ENCODE assay signal across 19 cellular contexts in the genomic region with DNA sequence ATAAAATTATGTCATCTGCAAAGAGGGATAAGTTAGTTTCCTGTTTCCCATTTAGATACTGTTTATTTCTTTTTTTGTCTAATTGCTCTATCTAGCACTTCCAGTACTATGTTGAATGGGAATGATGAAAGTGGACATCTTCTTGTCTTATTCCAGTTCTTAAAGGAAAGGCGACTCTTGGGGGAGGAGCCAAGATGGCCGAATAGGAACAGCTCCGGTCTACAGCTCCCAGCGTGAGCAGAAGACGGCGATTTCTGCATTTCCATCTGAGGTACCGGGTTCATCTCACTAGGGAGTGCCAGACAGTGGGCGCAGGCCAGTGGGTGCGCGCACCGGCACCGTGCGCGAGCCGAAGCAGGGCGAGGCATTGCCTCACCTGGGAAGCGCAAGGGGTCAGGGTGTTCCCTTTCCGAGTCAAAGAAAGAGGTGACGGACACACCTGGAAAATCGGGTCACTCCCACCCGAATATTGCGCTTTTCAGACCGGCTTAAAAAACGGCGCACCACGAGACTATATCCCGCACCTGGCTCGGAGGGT. TPM values are rescaled to one million over a fixed set of nuclear protein-coding genes. Genes with fewer than 3 reads are reported as not detected.
"Had no signal": no experiment of that assay in that cellular context is flagged by ENCODE, and none has a peak within 500 bp of the region (broad histone marks: within the 10 kb centered on the region; RNA-seq: fewer than 3 reads in every experiment).

No MANE protein-coding gene starts in this region.

RNA-seq across cellular contexts. Expression of gene DEFB126, which starts 12.5 kb away (rescaled TPM):
- total RNA-seq: activated CD8-positive, alpha-beta T cell treated with anti-CD3 and anti-CD28 coated beads for 36 hours; activated T-cell treated with anti-CD3 and anti-CD28 coated beads, Interleukin-2, amount 50 U/mL, for 4 hours; activated T-helper 17 cell treated with anti-CD3 and anti-CD28 coated beads, Interleukin-2, amount 50 U/mL, for 72 hours; astrocyte; cardiac septum; cerebellum; endothelial cell of umbilical vein; fibroblast of lung; left lung; lower lobe of right lung; naive thymus-derived CD8-positive, alpha-beta T cell; neural crest cell; occipital lobe; pulmonary artery endothelial cell; right atrium auricular region; smooth muscle cell; uterus had no signal
- polyA plus RNA-seq: endothelial cell of umbilical vein; esophagus; fibroblast of lung; naive thymus-derived CD8-positive, alpha-beta T cell; smooth muscle cell; thymus had no signal

RNA-seq across cellular contexts. Expression of gene DEFB127, which starts 27.4 kb away (rescaled TPM):
- total RNA-seq: activated CD8-positive, alpha-beta T cell treated with anti-CD3 and anti-CD28 coated beads for 36 hours; activated T-cell treated with anti-CD3 and anti-CD28 coated beads, Interleukin-2, amount 50 U/mL, for 4 hours; activated T-helper 17 cell treated with anti-CD3 and anti-CD28 coated beads, Interleukin-2, amount 50 U/mL, for 72 hours; astrocyte; cardiac septum; cerebellum; endothelial cell of umbilical vein; fibroblast of lung; left lung; lower lobe of right lung; naive thymus-derived CD8-positive, alpha-beta T cell; neural crest cell; occipital lobe; pulmonary artery endothelial cell; right atrium auricular region; smooth muscle cell; uterus had no signal
- polyA plus RNA-seq: endothelial cell of umbilical vein; esophagus; fibroblast of lung; naive thymus-derived CD8-positive, alpha-beta T cell; smooth muscle cell; thymus had no signal

RNA-seq across cellular contexts. Expression of gene DEFB125, which starts 42.4 kb away (rescaled TPM):
- total RNA-seq: activated CD8-positive, alpha-beta T cell treated with anti-CD3 and anti-CD28 coated beads for 36 hours; activated T-cell treated with anti-CD3 and anti-CD28 coated beads, Interleukin-2, amount 50 U/mL, for 4 hours; activated T-helper 17 cell treated with anti-CD3 and anti-CD28 coated beads, Interleukin-2, amount 50 U/mL, for 72 hours; astrocyte; cardiac septum; cerebellum; endothelial cell of umbilical vein; fibroblast of lung; left lung; lower lobe of right lung; naive thymus-derived CD8-positive, alpha-beta T cell; neural crest cell; occipital lobe; pulmonary artery endothelial cell; right atrium auricular region; smooth muscle cell; uterus had no signal
- polyA plus RNA-seq: endothelial cell of umbilical vein; esophagus; fibroblast of lung; naive thymus-derived CD8-positive, alpha-beta T cell; smooth muscle cell had no signal

RNA-seq across cellular contexts. Expression of gene DEFB128, which starts 59.7 kb away (rescaled TPM):
- total RNA-seq: activated CD8-positive, alpha-beta T cell treated with anti-CD3 and anti-CD28 coated beads for 36 hours; activated T-cell treated with anti-CD3 and anti-CD28 coated beads, Interleukin-2, amount 50 U/mL, for 4 hours; activated T-helper 17 cell treated with anti-CD3 and anti-CD28 coated beads, Interleukin-2, amount 50 U/mL, for 72 hours; astrocyte; cardiac septum; cerebellum; endothelial cell of umbilical vein; fibroblast of lung; left lung; lower lobe of right lung; naive thymus-derived CD8-positive, alpha-beta T cell; neural crest cell; occipital lobe; pulmonary artery endothelial cell; right atrium auricular region; smooth muscle cell; uterus had no signal
- polyA plus RNA-seq: endothelial cell of umbilical vein; esophagus; fibroblast of lung; naive thymus-derived CD8-positive, alpha-beta T cell; smooth muscle cell; thymus had no signal
